ENCODE assay signal across 12 cellular contexts in genomic region chr11:35334385-35335090, GRCh38.
DNase-seq lines count a peak whose midpoint lies in the region; ATAC-seq and TF ChIP-seq lines count a peak whose summit lies in the region.
"Had no signal": no experiment of that assay in that cellular context is flagged by ENCODE, and none has a peak within 500 bp of the region (broad histone marks: within the 10 kb centered on the region; RNA-seq: fewer than 3 reads in every experiment).

No MANE protein-coding gene starts in this region.

- TF ChIP-seq POLR2A in adrenal gland (IDR thresholded peaks at IDR 0.05) = no peak

- H3K4me1 ChIP-seq in adrenal gland (replicated peaks in 1 of 2) = peaks cover 0 to 12% of the 10 kb centered on the region in 2 donors
- peaks cover 8% of the 10 kb centered on the region for H3K4me1 ChIP-seq in lower lobe of right lung

- no peaks in the 10 kb centered on the region for H3K36me3 ChIP-seq in adrenal gland (replicated peaks in 1 of 2)
- no peaks in the 10 kb centered on the region for H3K36me3 ChIP-seq in lower lobe of right lung
- H3K36me3 ChIP-seq: right atrium auricular region, upper lobe of right lung had no signal

- WGBS in adrenal gland, 4 donors = 76 to 89% (median 86%) methylated on average over 5 of the region's 5 CpGs

- peak; percentile 73 for ATAC-seq in GM19397 (IDR thresholded peaks at IDR 0.05; ENCODE audit: unreplicated experiment)
- peak; percentile 72 for ATAC-seq in HG03097 (IDR thresholded peaks at IDR 0.05; ENCODE audit: low FRiP score, unreplicated experiment)
- ATAC-seq in lower lobe of right lung = no peak
- ATAC-seq: upper lobe of right lung had no signal

- intact Hi-C loops in adrenal gland (cut with DNase I) (no loop called here), lower lobe of right lung (cut with DNase I) (no loop called here)

- H3K9me3 ChIP-seq in adrenal gland (replicated peaks in 1 of 3) (no peaks in the 10 kb centered on the region), lower lobe of right lung (no peaks in the 10 kb centered on the region)
- H3K9me3 ChIP-seq: upper lobe of right lung had no signal

- H3K27me3 ChIP-seq in adrenal gland (no peaks in the 10 kb centered on the region), lower lobe of right lung (ENCODE audit: low read depth) (no peaks in the 10 kb centered on the region)
- H3K27me3 ChIP-seq: right atrium auricular region, upper lobe of right lung had no signal

- in situ Hi-C loops in GM13976 (cut with MboI; ENCODE audit: low sequenced_read_pairs, unreplicated experiment) = no loop called here

- H3K27ac ChIP-seq in epithelial cell of prostate = peak overlapping the region; percentile 19
- H3K27ac ChIP-seq in adrenal gland = no peak overlapping the region
- H3K27ac ChIP-seq in lower lobe of right lung = no peak overlapping the region
- H3K27ac ChIP-seq: PC-9, right atrium auricular region, upper lobe of right lung had no signal

- DNase-seq in GM13976 (ENCODE audit: low spot score) (peak; percentile 35), epithelial cell of prostate (ENCODE audit: low read depth, low spot score) (peak; percentile 31), adrenal gland (no peak), lower lobe of right lung (no peak), NCI-H2029 treated with DMSO at 0.1 percent for 48 hours (lab: John Stamatoyannopoulos, UW) (no peak), dedifferentiated amniotic fluid mesenchymal stem cell (ENCODE audit: extremely low spot score) (no peak)
- DNase-seq: head of caudate nucleus, PC-9, upper lobe of right lung had no signal

- TF ChIP-seq CTCF in GM13976 (IDR thresholded peaks at IDR 0.05; ENCODE audit: borderline replicate concordance, control extremely low read depth, extremely low read depth, insufficient read depth, missing control alignments) = no peak
- no peak for TF ChIP-seq CTCF in adrenal gland (IDR thresholded peaks at IDR 0.05)
- no peak for TF ChIP-seq CTCF in lower lobe of right lung (IDR thresholded peaks at IDR 0.05)

- H3K4me3 ChIP-seq in adrenal gland (no peak overlapping the region), lower lobe of right lung (no peak overlapping the region)
- H3K4me3 ChIP-seq: PC-9, right atrium auricular region, upper lobe of right lung had no signal

Comparison
In these comparisons a context has a peak if more than half of its experiments do, and no peak if none do; other contexts are left out.
1. DNase-seq: peak in GM13976 (single experiment) and epithelial cell of prostate (single experiment); none in adrenal gland (0 of 7), lower lobe of right lung (single experiment), NCI-H2029 treated with DMSO at 0.1 percent for 48 hours (single experiment) and dedifferentiated amniotic fluid mesenchymal stem cell (single experiment).
2. ATAC-seq: peak in GM19397 (single experiment) and HG03097 (single experiment); none in lower lobe of right lung (0 of 2).